In genomic region chr6:4606681-4607025, GRCh38 we compare ENCODE assay signal across 20 cellular contexts.
DNase-seq lines count a peak whose midpoint lies in the region; ATAC-seq and TF ChIP-seq lines count a peak whose summit lies in the region.
"Had no signal": no experiment of that assay in that cellular context is flagged by ENCODE, and none has a peak within 500 bp of the region (broad histone marks: within the 10 kb centered on the region; RNA-seq: fewer than 3 reads in every experiment).

No MANE protein-coding gene starts in this region.

- CTCF ChIA-PET in HCT116 (lab: Charles Lee), result interaction anchor here (0.7 kb wide), 1 partner anchor 10 kb away, joined by 3 read pairs; no protein-coding TSS in a partner anchor

- H3K4me3 Mint-ChIP-seq in brain, result peak overlapping the region in 1 of 5 experiments; percentile 15
- H3K4me3 Mint-ChIP-seq: CD4-positive, alpha-beta T cell; T-helper 17 cell had no signal

- H3K4me1 ChIP-seq in HCT116 (ENCODE audit: control insufficient read depth in 1 of 2, insufficient read depth in 2 of 2, low read length in 2 of 2) (peaks cover 15 to 29% of the 10 kb centered on the region in 2 experiments; a peak in 3 of 4 replicates), smooth muscle cell (ENCODE audit: low read depth) (peaks cover 9% of the 10 kb centered on the region)
- H3K4me1 ChIP-seq: pancreas had no signal

- H3K79me2 ChIP-seq in HCT116 (ENCODE audit: insufficient read depth, low read length), result no peaks in the 10 kb centered on the region
- H3K79me2 ChIP-seq in smooth muscle cell (ENCODE audit: low read depth), result no peaks in the 10 kb centered on the region

- H3K36me3 Mint-ChIP-seq in brain, result no peaks in the 10 kb centered on the region

- H3K4me3 ChIP-seq in HCT116 (replicated peaks in 1 of 2; ENCODE audit: low read depth in 1 of 2, low read length in 2 of 2) (peak overlapping the region; percentile 13 to 47), smooth muscle cell (no peak overlapping the region)
- H3K4me3 ChIP-seq: gastroesophageal sphincter, pancreas had no signal

- H4K20me1 ChIP-seq in HCT116 (ENCODE audit: insufficient read depth) (no peaks in the 10 kb centered on the region), smooth muscle cell (ENCODE audit: low read depth) (no peaks in the 10 kb centered on the region)

- RAD21 ChIA-PET in HCT116 (lab: Charles Lee; ENCODE audit: low non-redundant PET in 1 of 2, low total read pairs in 2 of 2, uncharacterized antibody in 2 of 2, unreplicated experiment in 2 of 2), result no interaction called here

- no peak overlapping the region for H3K9ac ChIP-seq in HCT116 (ENCODE audit: low read length)
- H3K9ac ChIP-seq in smooth muscle cell (ENCODE audit: low read depth), result no peak overlapping the region

- H3K9me3 ChIP-seq in HCT116 (ENCODE audit: control insufficient read depth in 1 of 2, insufficient read depth in 1 of 2, low read depth in 1 of 2, low read length in 2 of 2) (no peaks in the 10 kb centered on the region), smooth muscle cell (replicated peaks; ENCODE audit: low read depth) (no peaks in the 10 kb centered on the region)
- H3K9me3 ChIP-seq: gastroesophageal sphincter, pancreas, tibial nerve had no signal

- POLR2A ChIA-PET in HCT116 (lab: Charles Lee), result no interaction called here

- H3K4me1 Mint-ChIP-seq in brain, result peaks cover 26% of the 10 kb centered on the region
- H3K4me1 Mint-ChIP-seq: T-helper 17 cell had no signal

- peak; percentile 21 for ATAC-seq in HCT116
- no peak for ATAC-seq in GM21717 (IDR thresholded peaks at IDR 0.05; ENCODE audit: unreplicated experiment)
- no peak for ATAC-seq in HG03139 (IDR thresholded peaks at IDR 0.05; ENCODE audit: unreplicated experiment)
- no peak for ATAC-seq in GM21360 (IDR thresholded peaks at IDR 0.05; ENCODE audit: unreplicated experiment)
- ATAC-seq in HG03196 (IDR thresholded peaks at IDR 0.05; ENCODE audit: unreplicated experiment), result no peak
- ATAC-seq: gastroesophageal sphincter, T-helper 17 cell had no signal

- H3K27ac Mint-ChIP-seq in brain, result peak overlapping the region in 4 of 5 experiments; percentile 4 to 29 (median 12)
- H3K27ac Mint-ChIP-seq: CD4-positive, alpha-beta T cell; T-helper 17 cell had no signal

- H3K9me3 Mint-ChIP-seq in brain, result peaks cover 0 to 6% (median 3%) of the 10 kb centered on the region in 5 experiments
- H3K9me3 Mint-ChIP-seq: CD4-positive, alpha-beta T cell had no signal

- H3K27me3 ChIP-seq in HCT116 (ENCODE audit: insufficient read depth, low read length) (peaks cover 17% of the 10 kb centered on the region; the same call in 1 of the 2 replicates), smooth muscle cell (ENCODE audit: low read depth) (no peaks in the 10 kb centered on the region)
- H3K27me3 ChIP-seq: gastroesophageal sphincter, pancreas, tibial nerve had no signal

- H3K36me3 ChIP-seq in HCT116 (ENCODE audit: control insufficient read depth in 1 of 2, insufficient read depth in 2 of 2, low read length in 2 of 2) (no peaks in the 10 kb centered on the region), smooth muscle cell (ENCODE audit: low read depth) (no peaks in the 10 kb centered on the region)
- H3K36me3 ChIP-seq: gastroesophageal sphincter, pancreas, tibial nerve had no signal

- no peak for TF ChIP-seq RAD21 in HCT116 (IDR thresholded peaks at IDR 0.05; ENCODE audit: low read depth)

- no peaks in the 10 kb centered on the region for H3K9me2 ChIP-seq in HCT116 (ENCODE audit: insufficient read depth)

- TF ChIP-seq POLR2A in HCT116 (IDR thresholded peaks at IDR 0.05; ENCODE audit: borderline replicate concordance, extremely low read depth, insufficient read depth, insufficient read length), result no peak

- H3K27ac ChIP-seq in HCT116 (ENCODE audit: low read depth, low read length) (no peak overlapping the region), smooth muscle cell (ENCODE audit: low read depth) (peak overlapping the region; percentile 57)
- H3K27ac ChIP-seq: coronary artery, VCaP had no signal

- DNase-seq in HCT116 (ENCODE audit: low read depth, low spot score) (no peak), islet precursor cell (peak; percentile 40), smooth muscle cell (lab: John Stamatoyannopoulos, UW; ENCODE audit: unreplicated experiment) (no peak)
- DNase-seq: activated CD4-positive, alpha-beta T cell treated with anti-CD3 and anti-CD28 coated beads, Interleukin-2, amount 50 U/mL, for 4 hours; activated naive CD4-positive, alpha-beta T cell treated with Interleukin-2 at 50 U/mL for 16 hours; CD4-positive, alpha-beta T cell; DMS79; NCI-H187 treated with DMSO at 0.1 percent for 48 hours; SIG-M5; T-helper 17 cell had no signal

- H3K27me3 Mint-ChIP-seq in brain, result peaks cover 5% of the 10 kb centered on the region

- H2AFZ ChIP-seq in HCT116 (ENCODE audit: low read depth, low read length, poor library complexity, severe bottlenecking) (peak overlapping the region; percentile 82), smooth muscle cell (ENCODE audit: low read depth) (no peak overlapping the region)

- H3F3A ChIP-seq in smooth muscle cell (ENCODE audit: low read depth), result peaks cover 6% of the 10 kb centered on the region

- 91% methylated on average over 5 of the region's 5 CpGs for WGBS in smooth muscle cell (ENCODE audit: low lambda C conversion rate)

- no peak for TF ChIP-seq CTCF in HCT116 (IDR thresholded peaks at IDR 0.05 in 2 of 3, conservative IDR thresholded peaks at IDR 0.05 in 1 of 3; ENCODE audit: borderline replicate concordance in 1 of 3, insufficient read depth in 1 of 3, low read depth in 2 of 3, low read length in 2 of 3)
- no peak for TF ChIP-seq CTCF in brain (conservative IDR thresholded peaks at IDR 0.05)
- TF ChIP-seq CTCF in smooth muscle cell (IDR thresholded peaks at IDR 0.05; ENCODE audit: borderline replicate concordance, insufficient read depth, poor library complexity, severe bottlenecking), result no peak

- H3K4me2 ChIP-seq in HCT116 (ENCODE audit: low read length) (peak overlapping the region; percentile 83), smooth muscle cell (no peak overlapping the region)

- no TSS peak for BruUV-seq in HCT116 (replicated peaks; lab: Mats Ljungman, UMichigan)

- intact Hi-C loops in HCT116 (cut with micrococcal nuclease), result no loop called here

TF ChIP-seq in HCT116, 20 proteins besides CTCF, POLR2A, EP300 and RAD21:
- TF ChIP-seq TCF7L2 (IDR thresholded peaks at IDR 0.05; ENCODE audit: borderline replicate concordance, extremely low read depth, insufficient read depth, insufficient read length) (no peak), SIN3A (IDR thresholded peaks at IDR 0.05; ENCODE audit: low read depth) (no peak), EZH2 (IDR thresholded peaks at IDR 0.05) (no peak), ZNF274 (IDR thresholded peaks at IDR 0.05; ENCODE audit: low read depth, low read length) (no peak), ZFX (IDR thresholded peaks at IDR 0.05) (no peak), POLR2AphosphoS5 (IDR thresholded peaks at IDR 0.05; ENCODE audit: low read depth, low read length) (no peak), MAX (IDR thresholded peaks at IDR 0.05) (no peak), EGR1 (IDR thresholded peaks at IDR 0.05; ENCODE audit: low read depth) (no peak), JUND (IDR thresholded peaks at IDR 0.05) (no peak), SRF (IDR thresholded peaks at IDR 0.05; ENCODE audit: low read depth) (no peak), EZH2phosphoT487 (IDR thresholded peaks at IDR 0.05; ENCODE audit: borderline replicate concordance) (no peak), ATF3 (IDR thresholded peaks at IDR 0.05) (no peak)
